22 cellular contexts compared by ENCODE assay signal in genomic region chr7:147651601-147652000, GRCh38.
DNase-seq lines count a peak whose midpoint lies in the region; ATAC-seq, FAIRE-seq and TF ChIP-seq lines count a peak whose summit lies in the region.
"Had no signal": no experiment of that assay in that cellular context is flagged by ENCODE, and none has a peak within 500 bp of the region (broad histone marks: within the 10 kb centered on the region; RNA-seq: fewer than 3 reads in every experiment).

No MANE protein-coding gene starts in this region.

- H3K9ac ChIP-seq in H1 (replicated peaks in 1 of 4; ENCODE audit: extremely low read depth in 1 of 4, low read depth in 3 of 4, low read length in 3 of 4), result no peak overlapping the region
- H3K9ac ChIP-seq: BLaER1 treated with 17β-estradiol and CSF1 and Interleukin-3, amounts not matched to agents 10 nM and 100 nM had no signal

- H3K27me3 ChIP-seq in H1 (replicated peaks in 1 of 4; ENCODE audit: control insufficient read depth in 3 of 4, extremely low read depth in 1 of 4, insufficient read depth in 3 of 4, low read length in 3 of 4), result no peaks in the 10 kb centered on the region
- H3K27me3 ChIP-seq: BLaER1 treated with 17β-estradiol and CSF1 and Interleukin-3, amounts not matched to agents 10 nM and 100 nM had no signal

- no peak for ATAC-seq in GM18867 (IDR thresholded peaks at IDR 0.05; ENCODE audit: unreplicated experiment)
- ATAC-seq: A549; CD8-positive, alpha-beta T cell; GM12878 had no signal

- no peaks in the 10 kb centered on the region for H3K36me3 ChIP-seq in H1 (ENCODE audit: control insufficient read depth in 2 of 4, insufficient read depth in 4 of 4, low read length in 3 of 4)
- H3K36me3 ChIP-seq: BLaER1 treated with 17β-estradiol and CSF1 and Interleukin-3, amounts not matched to agents 10 nM and 100 nM had no signal

- H3K23ac ChIP-seq in H1 (ENCODE audit: insufficient read length), result no peak overlapping the region

- no peak overlapping the region for H3K18ac ChIP-seq in H1 (ENCODE audit: extremely low read depth, low read length)

- TF ChIP-seq POLR2A in H1 (IDR thresholded peaks at IDR 0.05; ENCODE audit: control extremely low read depth in 1 of 2, low read depth in 2 of 2, low read length in 2 of 2), result no peak

- WGBS in H1 (ENCODE audit: extremely low coverage in 1 of 2, insufficient coverage in 1 of 2, insufficient read length in 1 of 2, insufficient replicate concordance in 2 of 2, low coverage in 1 of 2, low lambda C conversion rate in 2 of 2, missing lambda C conversion rate in 1 of 2), 2 experiments, result 100% methylated on average over 1 of the region's 1 CpG; no CpG with 5 or more reads in 1 of the 2 experiments

- H2AK5ac ChIP-seq in H1 (ENCODE audit: low read depth, low read length), result no peak overlapping the region

- H3K79me2 ChIP-seq in H1 (ENCODE audit: control insufficient read depth in 1 of 2, insufficient read depth in 2 of 2, low read length in 2 of 2), result no peaks in the 10 kb centered on the region

- no peak overlapping the region for H2BK5ac ChIP-seq in H1 (ENCODE audit: low read depth, low read length)

- in situ Hi-C loops in G401 (cut with HindIII; ENCODE audit: low sequenced_read_pairs), result no loop called here

- H2BK12ac ChIP-seq in H1 (ENCODE audit: low read depth, low read length), result no peak overlapping the region

- no peak overlapping the region for H4K8ac ChIP-seq in H1 (ENCODE audit: extremely low read depth, insufficient read depth, low read length)

- H3K79me1 ChIP-seq in H1 (ENCODE audit: low read depth, low read length), result no peaks in the 10 kb centered on the region

- H3K27ac ChIP-seq in H1 (ENCODE audit: low read depth, low read length), result no peak overlapping the region
- H3K27ac ChIP-seq: 22Rv1; A549; BLaER1 treated with 17β-estradiol and CSF1 and Interleukin-3, amounts not matched to agents 10 nM and 100 nM; C4-2B had no signal

- H3K56ac ChIP-seq in H1 (replicated peaks; ENCODE audit: insufficient read length, low read depth, low read length), result no peak overlapping the region

- H2BK120ac ChIP-seq in H1 (replicated peaks; ENCODE audit: low read depth, low read length), result no peak overlapping the region

- CTCF ChIA-PET in H1 (lab: Charles Lee; ENCODE audit: partially characterized antibody), result no interaction called here

- no peak overlapping the region for H3K4me3 ChIP-seq in H1 (ENCODE audit: extremely low read depth in 1 of 4, insufficient read depth in 2 of 4, low read depth in 3 of 4, low read length in 4 of 4)
- H3K4me3 ChIP-seq: A549; BLaER1 treated with 17β-estradiol and CSF1 and Interleukin-3, amounts not matched to agents 10 nM and 100 nM; GM12878 had no signal

- no peak for TF ChIP-seq EP300 in H1 (IDR thresholded peaks at IDR 0.05; ENCODE audit: borderline replicate concordance in 1 of 2, low read depth in 2 of 2, low read length in 2 of 2)

- TF ChIP-seq CTCF in H1 (IDR thresholded peaks at IDR 0.05; ENCODE audit: control extremely low read depth in 1 of 3, insufficient read depth in 1 of 3, low read depth in 1 of 3, low read length in 3 of 3), result no peak

- H2BK15ac ChIP-seq in H1 (ENCODE audit: low read length), result no peak overlapping the region

- peaks cover 0 to 10% (median 2%) of the 10 kb centered on the region in 4 experiments; a peak in 2 of 7 replicates for H3K4me1 ChIP-seq in H1 (replicated peaks in 1 of 4; ENCODE audit: control insufficient read depth in 3 of 4, insufficient read depth in 4 of 4, low read length in 3 of 4)
- H3K4me1 ChIP-seq: A549; BLaER1 treated with 17β-estradiol and CSF1 and Interleukin-3, amounts not matched to agents 10 nM and 100 nM had no signal

- H3K23me2 ChIP-seq in H1 (ENCODE audit: low read depth, low read length), result no peaks in the 10 kb centered on the region

- peak overlapping the region; percentile 35; the same call in 1 of the 2 replicates for H2AFZ ChIP-seq in H1 (ENCODE audit: low read length)

- DNase-seq in G401 (ENCODE audit: low spot score), result peak; percentile 59
- peak; percentile 50 for DNase-seq in cerebellar cortex (ENCODE audit: low spot score)
- DNase-seq in H1 (ENCODE audit: low read depth in 1 of 2, low spot score in 2 of 2), result no peak
- DNase-seq in putamen (ENCODE audit: low spot score), result no peak
- DNase-seq in stimulated activated CD4-positive, alpha-beta T cell treated with anti-CD3 and anti-CD28 coated beads, Interleukin-4, amount 100 ng/mL, for 4 hours, result no peak
- DNase-seq: AML-193; Caco-2; Calu3; CD4-positive, alpha-beta T cell; CD8-positive, alpha-beta T cell; DMS79 treated with DMSO at 0.1 percent for 48 hours; GDM1 had no signal

- no peak overlapping the region for H4K5ac ChIP-seq in H1 (ENCODE audit: insufficient read length, low read depth, low read length)

- H3K14ac ChIP-seq in H1 (ENCODE audit: insufficient read length), result no peak overlapping the region

- no peak overlapping the region for H2BK20ac ChIP-seq in H1 (ENCODE audit: low read length)

- FAIRE-seq in H1 (lab: Jason Lieb, UNC), result no peak
- FAIRE-seq: A549, D721Med, GM12878, GM12892, GM18507, GM19239 had no signal

- POLR2A ChIA-PET in H1 (lab: Charles Lee; ENCODE audit: partially characterized antibody), result no interaction called here

- TF ChIP-seq RAD21 in H1 (IDR thresholded peaks at IDR 0.05 in 1 of 2, conservative IDR thresholded peaks at IDR 0.05 in 1 of 2; ENCODE audit: low read depth in 2 of 2, low read length in 2 of 2), result no peak

- H3K9me3 ChIP-seq in H1 (ENCODE audit: insufficient read depth in 2 of 2, low read depth in 1 of 2, low read length in 1 of 2), result no peaks in the 10 kb centered on the region
- H3K9me3 ChIP-seq: A549; BLaER1 treated with 17β-estradiol and CSF1 and Interleukin-3, amounts not matched to agents 10 nM and 100 nM; Caco-2 had no signal

- H3K4ac ChIP-seq in H1 (replicated peaks; ENCODE audit: insufficient read length, low read depth, low read length), result no peak overlapping the region

- H4K91ac ChIP-seq in H1 (replicated peaks; ENCODE audit: insufficient read length, low read length), result no peak overlapping the region

- H3K4me2 ChIP-seq in H1 (ENCODE audit: insufficient read depth in 1 of 2, low read depth in 2 of 2, low read length in 2 of 2), result no peak overlapping the region
- H3K4me2 ChIP-seq: A549; BLaER1 treated with 17β-estradiol and CSF1 and Interleukin-3, amounts not matched to agents 10 nM and 100 nM had no signal

- no peaks in the 10 kb centered on the region for H4K20me1 ChIP-seq in H1 (replicated peaks in 1 of 2; ENCODE audit: control insufficient read depth in 1 of 2, insufficient read depth in 2 of 2, low read length in 2 of 2)
- H4K20me1 ChIP-seq: BLaER1 treated with 17β-estradiol and CSF1 and Interleukin-3, amounts not matched to agents 10 nM and 100 nM had no signal

TF ChIP-seq in H1, 55 proteins besides CTCF, POLR2A, EP300 and RAD21 (continues in another document):
- TF ChIP-seq RXRA (IDR thresholded peaks at IDR 0.05; ENCODE audit: insufficient read depth, low read depth, low read length) (no peak), CBX5 (IDR thresholded peaks at IDR 0.05; ENCODE audit: low read depth, low read length) (no peak)

Comparison
In these comparisons a context has a peak if more than half of its experiments do, and no peak if none do; other contexts are left out.
1. DNase-seq: peak in G401 (single experiment) and cerebellar cortex (single experiment); none in H1 (0 of 2), putamen (single experiment) and stimulated activated CD4-positive, alpha-beta T cell treated with anti-CD3 and anti-CD28 coated beads, Interleukin-4, amount 100 ng/mL, for 4 hours (0 of 2).